In genomic region chr3:131881777-131882176, GRCh38 we compare ENCODE assay signal across 16 cellular contexts.
DNase-seq lines count a peak whose midpoint lies in the region; ATAC-seq and TF ChIP-seq lines count a peak whose summit lies in the region.
"Had no signal": no experiment of that assay in that cellular context is flagged by ENCODE, and none has a peak within 500 bp of the region (broad histone marks: within the 10 kb centered on the region; RNA-seq: fewer than 3 reads in every experiment).

No MANE protein-coding gene starts in this region.

- no peak overlapping the region for H3K27ac ChIP-seq in WERI-Rb-1
- H3K27ac ChIP-seq: 22Rv1; A549; BLaER1 treated with 17β-estradiol and CSF1 and Interleukin-3, amounts not matched to agents 10 nM and 100 nM; C4-2B had no signal

- no peak for TF ChIP-seq CTCF in WERI-Rb-1 (IDR thresholded peaks at IDR 0.05; ENCODE audit: low read depth, low read length)

- no peak for ATAC-seq in HG03039 (IDR thresholded peaks at IDR 0.05; ENCODE audit: unreplicated experiment)
- ATAC-seq: A549; CD8-positive, alpha-beta T cell had no signal

- DNase-seq in NOMO-1 treated with DMSO at 0.1 percent for 48 hours (lab: John Stamatoyannopoulos, UW; ENCODE audit: unreplicated experiment) (peak; percentile 49), SK-MEL-5 (ENCODE audit: low read depth, low spot score) (peak; percentile 62), putamen (ENCODE audit: low spot score) (peak; percentile 7), WERI-Rb-1 (no peak)
- DNase-seq: AML-193; Caco-2; Calu3; CD4-positive, alpha-beta T cell; CD8-positive, alpha-beta T cell; DMS79 treated with DMSO at 0.1 percent for 48 hours; GF-D8 had no signal

- no peaks in the 10 kb centered on the region for H3K36me3 ChIP-seq in WERI-Rb-1
- H3K36me3 ChIP-seq: BLaER1 treated with 17β-estradiol and CSF1 and Interleukin-3, amounts not matched to agents 10 nM and 100 nM had no signal

- in situ Hi-C loops in SK-MEL-5 (cut with HindIII; ENCODE audit: low pct_unique_long_range_greater_than_20kb, low sequenced_read_pairs): no loop called here

- H3K4me3 ChIP-seq in WERI-Rb-1 (ENCODE audit: low read depth, low read length): no peak overlapping the region
- H3K4me3 ChIP-seq: A549; BLaER1 treated with 17β-estradiol and CSF1 and Interleukin-3, amounts not matched to agents 10 nM and 100 nM had no signal

- H3K9me3 ChIP-seq in WERI-Rb-1 (ENCODE audit: severe bottlenecking): no peaks in the 10 kb centered on the region
- H3K9me3 ChIP-seq: A549 had no signal

- H3K27me3 ChIP-seq in WERI-Rb-1 (ENCODE audit: insufficient read depth, low read depth, severe bottlenecking): no peaks in the 10 kb centered on the region
- H3K27me3 ChIP-seq: BLaER1 treated with 17β-estradiol and CSF1 and Interleukin-3, amounts not matched to agents 10 nM and 100 nM had no signal
